ENCODE assay signal across 21 cellular contexts in genomic region chr11:15750535-15751297, GRCh38.
DNase-seq lines count a peak whose midpoint lies in the region; ATAC-seq and TF ChIP-seq lines count a peak whose summit lies in the region.
"Had no signal": no experiment of that assay in that cellular context is flagged by ENCODE, and none has a peak within 500 bp of the region (broad histone marks: within the 10 kb centered on the region; RNA-seq: fewer than 3 reads in every experiment).

No MANE protein-coding gene starts in this region.

- no peak overlapping the region for H3K27ac ChIP-seq in spleen
- no peak overlapping the region for H3K27ac ChIP-seq in upper lobe of right lung
- H3K27ac ChIP-seq: adrenal gland, heart left ventricle, neutrophil, RWPE1 had no signal

- no peak overlapping the region for H3K4me3 ChIP-seq in spleen
- H3K4me3 ChIP-seq in upper lobe of right lung: no peak overlapping the region
- H3K4me3 ChIP-seq: adrenal gland, HAP-1, heart left ventricle had no signal

- ATAC-seq in HG03442 (IDR thresholded peaks at IDR 0.05; ENCODE audit: unreplicated experiment) (no peak), upper lobe of right lung (no peak)
- ATAC-seq: activated T-cell treated with anti-CD3 and anti-CD28 coated beads, Interleukin-2, amount 50 U/mL, for 72 hours; heart left ventricle; HepG2 had no signal

- H3K36me3 ChIP-seq in spleen (no peaks in the 10 kb centered on the region), upper lobe of right lung (no peaks in the 10 kb centered on the region)
- H3K36me3 ChIP-seq: adrenal gland, HAP-1, heart left ventricle, neutrophil had no signal

- no peaks in the 10 kb centered on the region for H3K4me1 ChIP-seq in spleen
- no peaks in the 10 kb centered on the region for H3K4me1 ChIP-seq in upper lobe of right lung
- H3K4me1 ChIP-seq: adrenal gland, HAP-1, heart left ventricle had no signal

- H3K9me3 ChIP-seq in spleen: peaks cover 0 to 23% (median 14%) of the 10 kb centered on the region in 8 donors
- no peaks in the 10 kb centered on the region for H3K9me3 ChIP-seq in upper lobe of right lung
- H3K9me3 ChIP-seq: HAP-1, neutrophil had no signal

- TF ChIP-seq POLR2A in spleen (IDR thresholded peaks at IDR 0.05): no peak

- TF ChIP-seq CTCF in spleen (IDR thresholded peaks at IDR 0.05 in 8 of 11, conservative IDR thresholded peaks at IDR 0.05 in 3 of 11): no peak
- no peak for TF ChIP-seq CTCF in upper lobe of right lung (IDR thresholded peaks at IDR 0.05)

- H3K27me3 ChIP-seq in spleen (replicated peaks in 1 of 7) (no peaks in the 10 kb centered on the region), upper lobe of right lung (no peaks in the 10 kb centered on the region)
- H3K27me3 ChIP-seq: adrenal gland, heart left ventricle had no signal

- peak; percentile 36 for DNase-seq in NCI-H2029 treated with DMSO at 0.1 percent for 48 hours (lab: John Stamatoyannopoulos, UW)
- DNase-seq in NCI-H2029 (lab: John Stamatoyannopoulos, UW): no peak
- peak; percentile 93 for DNase-seq in NCI-H2081 treated with DMSO at 0.1 percent for 48 hours (lab: John Stamatoyannopoulos, UW)
- DNase-seq in NCI-H774 (lab: John Stamatoyannopoulos, UW): peak; percentile 85
- DNase-seq in spleen: no peak
- DNase-seq in upper lobe of right lung: no peak
- DNase-seq in AML-193 (lab: John Stamatoyannopoulos, UW): no peak
- DNase-seq: activated CD4-positive, alpha-beta T cell treated with anti-CD3 and anti-CD28 coated beads, Interleukin-2, amount 10 ng/mL, durations not matched to agents 24 days and 14 days; activated naive CD4-positive, alpha-beta T cell treated with Interleukin-2 at 50 U/mL for 16 hours; activated T-cell treated with anti-CD3 and anti-CD28 coated beads, Interleukin-2, amount 50 U/mL, for 72 hours; effector CD4-positive, alpha-beta T cell; erythroblast; foreskin fibroblast; heart left ventricle; NCI-H510A treated with DMSO at 0.1 percent for 48 hours had no signal

- 82 to 93% (median 85%) methylated on average over 11 of the region's 11 CpGs for WGBS in spleen, 5 donors

- intact Hi-C loops in spleen (cut with DNase I; ENCODE audit: low total_unique reads) (no loop called here), upper lobe of right lung (cut with DNase I) (no loop called here)

Comparison
In these comparisons a context has a peak if more than half of its experiments do, and no peak if none do; other contexts are left out.
1. DNase-seq: peak in NCI-H2029 treated with DMSO at 0.1 percent for 48 hours (single experiment), NCI-H2081 treated with DMSO at 0.1 percent for 48 hours (single experiment) and NCI-H774 (single experiment); none in NCI-H2029 (single experiment), spleen (single experiment), upper lobe of right lung (single experiment) and AML-193 (0 of 2).